Comparison of ENCODE assay signal across 8 cellular contexts in genomic region chr10:13346912-13347234, GRCh38. TPM values are rescaled to one million over a fixed set of nuclear protein-coding genes. Genes with fewer than 3 reads are reported as not detected.
DNase-seq lines count a peak whose midpoint lies in the region; ATAC-seq and TF ChIP-seq lines count a peak whose summit lies in the region.

No MANE protein-coding gene starts in this region.

- intact Hi-C loops in breast epithelium (cut with DNase I; ENCODE audit: low total_unique reads), result no loop called here

- no peak for ATAC-seq in GM19467 (IDR thresholded peaks at IDR 0.05; ENCODE audit: unreplicated experiment)

- TF ChIP-seq CTCF in 22Rv1 (IDR thresholded peaks at IDR 0.05), result no peak
- no peak for TF ChIP-seq CTCF in HL-60 (IDR thresholded peaks at IDR 0.05; ENCODE audit: insufficient read depth, low read length)
- no peak for TF ChIP-seq CTCF in breast epithelium (IDR thresholded peaks at IDR 0.05)
- no peak for TF ChIP-seq CTCF in mesothelial cell of epicardium (IDR thresholded peaks at IDR 0.05; ENCODE audit: unreplicated experiment)

- no peak for TF ChIP-seq POLR2A in breast epithelium (IDR thresholded peaks at IDR 0.05)

- peaks cover 5% of the 10 kb centered on the region for H3K36me3 Mint-ChIP-seq in mesothelial cell of epicardium

- DNase-seq in HL-60 (ENCODE audit: low read depth in 1 of 2, low spot score in 1 of 2), result no peak
- DNase-seq in breast epithelium (ENCODE audit: low spot score in 2 of 2), result no peak
- no peak for DNase-seq in mesothelial cell of epicardium (ENCODE audit: low spot score in 2 of 2, unreplicated experiment in 2 of 2)
- DNase-seq in NCI-H446 treated with DMSO at 0.1 percent for 48 hours (lab: John Stamatoyannopoulos, UW), result no peak
- DNase-seq in NOMO-1 treated with DMSO at 0.1 percent for 48 hours (lab: John Stamatoyannopoulos, UW; ENCODE audit: unreplicated experiment), result no peak
- no peak for DNase-seq in Ammon's horn (ENCODE audit: low spot score)

- no peaks in the 10 kb centered on the region for H3K36me3 ChIP-seq in breast epithelium

- H3K4me3 ChIP-seq in HL-60 (replicated peaks; ENCODE audit: insufficient read depth, low read length), result peak overlapping the region; percentile 47
- H3K4me3 ChIP-seq in breast epithelium, result peak overlapping the region; percentile 79 to 95 (median 83)

- no peaks in the 10 kb centered on the region for H3K9me3 ChIP-seq in breast epithelium

- H3K27ac ChIP-seq in 22Rv1, result peak overlapping the region; percentile 99
- H3K27ac ChIP-seq in HL-60 (replicated peaks), result peak overlapping the region; percentile 57
- peak overlapping the region; percentile 95 to 99 for H3K27ac ChIP-seq in breast epithelium

- peaks cover 0 to 4% of the 10 kb centered on the region in 2 donors for H3K4me1 ChIP-seq in breast epithelium

- H3K27ac Mint-ChIP-seq in mesothelial cell of epicardium, result peak overlapping the region; percentile 93

- H3K4me3 Mint-ChIP-seq in mesothelial cell of epicardium, result peak overlapping the region; percentile 72

- peaks cover 32% of the 10 kb centered on the region for H3K4me1 Mint-ChIP-seq in mesothelial cell of epicardium

- H3K27me3 ChIP-seq in HL-60 (ENCODE audit: insufficient read depth, poor library complexity, severe bottlenecking), result no peaks in the 10 kb centered on the region
- no peaks in the 10 kb centered on the region for H3K27me3 ChIP-seq in breast epithelium

- H3K27me3 Mint-ChIP-seq in mesothelial cell of epicardium (ENCODE audit: low read depth), result peaks cover 14% of the 10 kb centered on the region

- H3K9me3 Mint-ChIP-seq in mesothelial cell of epicardium, result no peaks in the 10 kb centered on the region

RNA-seq across cellular contexts. Expression of gene SEPHS1, which starts 1.2 kb away (rescaled TPM):
- 10 to 100 TPM; 33.9 to 53.3 (median 43.6) TPM for total RNA-seq in breast epithelium
- 80.4 to 87.2 TPM (median 85.0 TPM) in 3 replicates for total RNA-seq in mesothelial cell of epicardium

RNA-seq across cellular contexts. Expression of gene PHYH, which starts 47.0 kb away (rescaled TPM):
- total RNA-seq in breast epithelium, result 10 to 100 TPM; 23.7 to 74.7 (median 26.9) TPM
- 12.0 to 13.2 TPM (median 12.6 TPM) in 3 replicates for total RNA-seq in mesothelial cell of epicardium
